In the genomic region with DNA sequence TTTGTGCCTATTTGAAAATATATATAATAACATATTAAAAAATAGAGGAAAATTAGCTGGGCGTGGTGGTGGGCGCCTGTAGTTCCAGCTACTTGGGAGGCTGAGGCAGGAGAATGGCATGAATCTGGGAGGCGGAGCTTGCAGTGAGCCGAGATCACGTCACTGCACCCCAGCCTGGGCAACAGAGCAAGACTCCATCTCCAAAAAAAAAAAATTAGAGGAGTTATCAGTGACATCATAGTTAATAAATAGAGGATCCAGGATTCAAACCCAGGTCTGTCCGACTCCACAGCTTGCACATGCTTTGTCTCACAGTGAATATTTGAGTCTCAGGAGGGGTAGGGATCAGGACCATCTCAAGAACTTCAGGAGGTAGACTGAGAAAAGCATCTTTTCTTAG, we compare ENCODE assay signal across 6 cellular contexts. TPM values are rescaled to one million over a fixed set of nuclear protein-coding genes. Genes with fewer than 3 reads are reported as not detected.
"Had no signal": no experiment of that assay in that cellular context is flagged by ENCODE, and none has a peak within 500 bp of the region (broad histone marks: within the 10 kb centered on the region; RNA-seq: fewer than 3 reads in every experiment).

No MANE protein-coding gene starts in this region.

RNA-seq across cellular contexts. Expression of a gene that starts 22.2 kb away (rescaled TPM):
- total RNA-seq: lower lobe of right lung, lung microvascular endothelial cell, mesenteric fat pad, mononuclear cell had no signal
- polyA plus RNA-seq: immature natural killer cell; naive thymus-derived CD4-positive, alpha-beta T cell had no signal
